ENCODE assay signal across 12 cellular contexts in genomic region chr11:4348142-4348541, GRCh38. TPM values are rescaled to one million over a fixed set of nuclear protein-coding genes. Genes with fewer than 3 reads are reported as not detected.
"Had no signal": no experiment of that assay in that cellular context is flagged by ENCODE, and none has a peak within 500 bp of the region (broad histone marks: within the 10 kb centered on the region; RNA-seq: fewer than 3 reads in every experiment).

No MANE protein-coding gene starts in this region.

RNA-seq across cellular contexts. Expression of gene OR52B4, which starts 20.0 kb away (rescaled TPM):
- total RNA-seq: stomach, subcutaneous adipose tissue, suprapubic skin, temporal lobe, testis, thoracic aorta, thyroid gland, transverse colon, upper lobe of right lung, ureter, urinary bladder, vagina had no signal
- polyA plus RNA-seq: stomach, urinary bladder had no signal
